13 cellular contexts compared by ENCODE assay signal in the genomic region with DNA sequence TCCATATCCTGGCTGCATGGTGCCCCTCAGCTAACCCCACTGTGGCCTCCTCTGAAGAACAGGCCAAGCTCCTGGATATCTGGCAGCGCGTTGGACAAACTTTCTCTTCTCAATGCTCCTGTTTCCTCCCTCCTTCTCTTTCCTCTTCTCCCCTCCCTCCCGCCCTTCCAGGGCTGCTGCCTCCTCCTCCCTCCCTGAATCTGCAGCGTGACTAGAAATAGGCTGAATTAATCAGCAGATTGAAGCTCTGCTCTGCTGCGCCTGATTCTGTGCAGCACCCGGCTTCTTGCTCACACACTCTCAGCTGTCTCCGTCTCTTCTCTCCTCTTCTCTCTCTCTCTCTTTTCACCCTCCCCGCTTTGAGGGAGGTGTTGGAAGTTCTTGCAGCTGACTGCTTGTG. TPM values are rescaled to one million over a fixed set of nuclear protein-coding genes. Genes with fewer than 3 reads are reported as not detected.
DNase-seq lines count a peak whose midpoint lies in the region; ATAC-seq and TF ChIP-seq lines count a peak whose summit lies in the region.
"Had no signal": no experiment of that assay in that cellular context is flagged by ENCODE, and none has a peak within 500 bp of the region (broad histone marks: within the 10 kb centered on the region; RNA-seq: fewer than 3 reads in every experiment).

No MANE protein-coding gene starts in this region.

- in situ Hi-C loops in brain microvascular endothelial cell (cut with HindIII; ENCODE audit: low pct_ligation_motif_present, low sequenced_read_pairs), result no loop called here
- in situ Hi-C loops in G401 (cut with HindIII; ENCODE audit: low sequenced_read_pairs), result no loop called here

- TF ChIP-seq EP300 in tibial nerve (IDR thresholded peaks at IDR 0.05), result no peak

- H3K27ac Mint-ChIP-seq in neural crest cell (ENCODE audit: unreplicated experiment), result peak overlapping the region; percentile 97

- intact Hi-C loops in Right ventricle myocardium superior (cut with DNase I), result no loop called here

- TF ChIP-seq CTCF in brain microvascular endothelial cell (IDR thresholded peaks at IDR 0.05; ENCODE audit: low read depth, low read length, missing control alignments) (no peak), neural crest cell (conservative IDR thresholded peaks at IDR 0.05) (no peak), tibial nerve (IDR thresholded peaks at IDR 0.05) (no peak)

- DNase-seq in brain microvascular endothelial cell (peak; percentile 29), Right ventricle myocardium superior (no peak), neural crest cell (ENCODE audit: low read depth, low spot score) (peak; percentile 20), tibial nerve (ENCODE audit: low spot score in 2 of 2) (no peak), COLO668 (lab: John Stamatoyannopoulos, UW; ENCODE audit: unreplicated experiment) (no peak), G401 (ENCODE audit: low spot score) (no peak)
- DNase-seq in effector CD8-positive, alpha-beta T cell (lab: John Stamatoyannopoulos, UW), result no peak
- no peak for DNase-seq in central memory CD4-positive, alpha-beta T cell
- DNase-seq: activated CD4-positive, alpha-beta T cell treated with anti-CD3 and anti-CD28 coated beads for 48 hours; HCEC 1CT; NCI-H2029 had no signal

- TF ChIP-seq POLR2A in tibial nerve (IDR thresholded peaks at IDR 0.05), result no peak

- H3K4me1 ChIP-seq in tibial nerve, result peaks cover 0 to 88% (median 35%) of the 10 kb centered on the region in 4 donors

- peaks cover 67% of the 10 kb centered on the region for H3K4me1 Mint-ChIP-seq in neural crest cell

- H3K4me3 Mint-ChIP-seq in neural crest cell, result peak overlapping the region; percentile 25

- H3K9me3 Mint-ChIP-seq in neural crest cell, result no peaks in the 10 kb centered on the region

- H3K27me3 ChIP-seq in brain microvascular endothelial cell (replicated peaks) (no peaks in the 10 kb centered on the region), tibial nerve (no peaks in the 10 kb centered on the region)

- H3K4me3 ChIP-seq in brain microvascular endothelial cell (ENCODE audit: low read depth, low read length) (no peak overlapping the region), tibial nerve (peak overlapping the region in 1 of 4 donors; percentile 10)
- H3K4me3 ChIP-seq: skin epidermis had no signal

- H3K36me3 Mint-ChIP-seq in neural crest cell (ENCODE audit: low read depth), result peaks cover 4% of the 10 kb centered on the region

- WGBS in tibial nerve, 2 donors, result 9 to 10% methylated on average over 8 of the region's 8 CpGs

- peak; percentile 72 for ATAC-seq in Right ventricle myocardium superior (ENCODE audit: poor library complexity)

- H3K27ac ChIP-seq in brain microvascular endothelial cell (no peak overlapping the region), tibial nerve (peak overlapping the region in 3 of 4 donors; percentile 59 to 91 (median 60))

- no peaks in the 10 kb centered on the region for H3K9me3 ChIP-seq in tibial nerve

- H3K27me3 Mint-ChIP-seq in neural crest cell (ENCODE audit: low read depth), result no peaks in the 10 kb centered on the region

- H3K36me3 ChIP-seq in brain microvascular endothelial cell (replicated peaks) (no peaks in the 10 kb centered on the region), tibial nerve (peaks cover 0 to 19% (median 0%) of the 10 kb centered on the region in 3 donors)

RNA-seq across cellular contexts. Expression of a gene that starts 19.8 kb away (rescaled TPM):
- total RNA-seq in Right ventricle myocardium superior (38.0 TPM), neural crest cell (117 and 131 TPM in 2 replicates), tibial nerve (10 to 100 TPM; 84.3 to 95.1 (median 89.9) TPM)
- total RNA-seq in G401 (2014; rRNA removed; shearing (Covaris generic)), result 50.3 and 53.2 TPM in 2 replicates

RNA-seq across cellular contexts. Expression of a gene that starts 39.1 kb away (rescaled TPM):
- total RNA-seq in Right ventricle myocardium superior, result 33.3 TPM
- total RNA-seq in neural crest cell, result 42.3 and 44.5 TPM in 2 replicates
- 10 to 100 TPM; 36.0 to 59.0 (median 51.3) TPM for total RNA-seq in tibial nerve
- 11.6 and 11.8 TPM in 2 replicates for total RNA-seq in G401 (2014; rRNA removed; shearing (Covaris generic))

RNA-seq across cellular contexts. Expression of a gene that starts 40.1 kb away (rescaled TPM):
- 5.6 TPM for total RNA-seq in Right ventricle myocardium superior
- 48.1 and 49.0 TPM in 2 replicates for total RNA-seq in neural crest cell
- 10 to 100 TPM; 43.3 to 84.6 (median 53.0) TPM for total RNA-seq in tibial nerve
- 47.2 and 56.3 TPM in 2 replicates for total RNA-seq in G401 (2014; rRNA removed; shearing (Covaris generic))

RNA-seq across cellular contexts. Expression of a gene that starts 49.2 kb away (rescaled TPM):
- total RNA-seq in Right ventricle myocardium superior (3.6 TPM), neural crest cell (3.4 and 4.3 TPM in 2 replicates), tibial nerve (10 to 100 TPM in 1 of 4 donors, 1 to 10 TPM in 3; 8.4 to 18.4 (median 8.8) TPM)
- 28.9 and 37.8 TPM in 2 replicates for total RNA-seq in G401 (2014; rRNA removed; shearing (Covaris generic))
- total RNA-seq: HT1080 had no signal

Comparison
In these comparisons a context has a peak if more than half of its experiments do, and no peak if none do; other contexts are left out.
1. DNase-seq: peak in brain microvascular endothelial cell (single experiment) and neural crest cell (single experiment); none in Right ventricle myocardium superior (single experiment), tibial nerve (0 of 2), effector CD8-positive, alpha-beta T cell (single experiment), COLO668 (single experiment), central memory CD4-positive, alpha-beta T cell (single experiment) and G401 (single experiment).